In the genomic region with DNA sequence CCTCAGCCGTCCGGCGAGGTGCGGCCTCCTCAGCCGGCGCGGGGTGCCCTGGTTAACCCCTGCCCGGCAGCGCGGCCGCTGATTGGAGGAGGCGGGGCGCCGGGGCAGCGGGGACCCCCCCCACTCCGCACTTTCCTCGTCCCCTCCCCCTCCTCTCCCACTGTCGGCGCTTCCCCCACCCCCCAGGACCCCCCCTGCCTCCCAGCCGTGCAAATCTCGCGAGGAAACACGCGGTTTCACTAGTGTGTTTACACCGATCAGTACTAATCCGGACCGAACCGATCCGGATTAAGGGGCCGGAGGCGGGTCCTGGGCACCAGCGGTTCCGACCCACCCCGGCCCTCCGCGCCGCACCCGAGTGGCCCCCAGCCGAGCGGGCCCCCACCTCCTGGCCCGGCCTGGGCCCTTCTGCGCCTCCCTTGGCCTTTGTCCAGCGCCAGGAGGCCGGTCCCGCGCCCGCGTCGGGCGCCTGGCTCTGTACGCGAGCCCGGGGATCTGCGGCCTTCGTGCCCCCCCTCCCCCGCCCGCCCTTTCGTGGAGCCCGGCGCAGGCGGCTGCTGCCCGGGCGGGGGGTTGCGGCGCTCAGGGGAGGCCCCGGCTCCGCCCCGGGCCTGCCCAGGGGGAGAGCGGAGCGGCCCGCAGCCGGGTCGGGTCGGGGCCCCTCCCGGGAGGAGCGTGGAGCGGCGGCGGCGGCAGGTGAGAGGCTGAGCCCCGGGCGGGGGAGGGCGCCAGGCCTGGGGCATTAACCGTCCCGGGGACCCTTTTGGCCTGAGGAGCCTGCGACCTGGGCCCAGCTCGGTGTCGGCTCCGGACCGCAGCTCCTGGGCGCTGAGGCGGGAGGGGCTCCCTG, we compare ENCODE assay signal across 8 cellular contexts. TPM values are rescaled to one million over a fixed set of nuclear protein-coding genes. Genes with fewer than 3 reads are reported as not detected.
DNase-seq lines count a peak whose midpoint lies in the region; ATAC-seq and TF ChIP-seq lines count a peak whose summit lies in the region.
"Not testable (repeated sequence)": the region's sequence is repeated elsewhere in the genome, so short reads cannot be mapped to it uniquely, and the experiment has no call there.

No MANE protein-coding gene starts in this region.

- H3K27me3 ChIP-seq in adipocyte (replicated peaks; ENCODE audit: control insufficient read depth, insufficient read depth, low read length); heart left ventricle; tibial artery: not testable (repeated sequence)

- TF ChIP-seq POLR2A in heart left ventricle (IDR thresholded peaks at IDR 0.05), result not testable (repeated sequence)

- DNase-seq in GM12865 (ENCODE audit: low read depth) (peak; percentile 91), NCI-H1417 (lab: John Stamatoyannopoulos, UW) (peak; percentile 73 to 93 (median 93)), SW480 (ENCODE audit: low spot score) (peak; percentile 84), adipocyte (ENCODE audit: low read depth) (peak; percentile 94), heart left ventricle (peak; percentile 89 to 94 (median 93)), pons (ENCODE audit: low spot score) (peak; percentile 78), tibial artery (peak; percentile 75 to 91)

- H3K36me3 ChIP-seq in adipocyte (ENCODE audit: control insufficient read depth, insufficient read depth, low read length, severe bottlenecking); tibial artery: not testable (repeated sequence)
- peaks cover 0 to 27% (median 14%) of the 10 kb centered on the region in 9 donors for H3K36me3 ChIP-seq in heart left ventricle

- H3K9me3 ChIP-seq in adipocyte (ENCODE audit: control insufficient read depth, low read length); heart left ventricle; tibial artery: not testable (repeated sequence)

- peak overlapping the region; percentile 95 to 99 (median 98) for H3K27ac ChIP-seq in heart left ventricle
- H3K27ac ChIP-seq in tibial artery, result peak overlapping the region; percentile 92 to 100

- intact Hi-C loops in heart left ventricle (cut with DNase I), result loop anchor here in 2 of 10 donors (5.0 to 10.0 kb wide), 2 partner anchors 54 to 57 kb away; a partner anchor contains a TSS
- intact Hi-C loops in tibial artery (cut with DNase I; ENCODE audit: low total_unique reads), result not testable (repeated sequence)

- 0 to 1% (median 1%) methylated on average over 28 to 92 of the region's 92 CpGs for WGBS in heart left ventricle, 4 donors

- H3K4me3 ChIP-seq in GM12865 (ENCODE audit: low read depth, low read length), result peak overlapping the region; percentile 91
- peak overlapping the region; percentile 87 for H3K4me3 ChIP-seq in adipocyte (ENCODE audit: low read length)
- H3K4me3 ChIP-seq in heart left ventricle, result peak overlapping the region; percentile 67 to 98 (median 92)
- H3K4me3 ChIP-seq in tibial artery, result peak overlapping the region; percentile 76 to 98

- not testable (repeated sequence) for TF ChIP-seq CTCF in GM12865 (IDR thresholded peaks at IDR 0.05; ENCODE audit: insufficient read depth, low read depth, low read length, missing control alignments); heart left ventricle (IDR thresholded peaks at IDR 0.05); tibial artery (IDR thresholded peaks at IDR 0.05)

- not testable (repeated sequence) for H3K4me1 ChIP-seq in adipocyte (ENCODE audit: control insufficient read depth, insufficient read depth, low read length)
- H3K4me1 ChIP-seq in heart left ventricle (peaks cover 0 to 35% (median 24%) of the 10 kb centered on the region in 12 donors), tibial artery (peaks cover 0 to 42% (median 17%) of the 10 kb centered on the region in 4 donors)

- ATAC-seq in HG02798 (IDR thresholded peaks at IDR 0.05; ENCODE audit: poor library complexity, unreplicated experiment), result peak; percentile 80
- peak; percentile 89 to 96 (median 93) for ATAC-seq in heart left ventricle

- peak overlapping the region; percentile 95 for H3K9ac ChIP-seq in adipocyte (ENCODE audit: low read length)

RNA-seq across cellular contexts. Expression of a gene that starts 54.8 kb away (rescaled TPM):
- 10 to 100 TPM; 15.0 to 24.6 (median 21.4) TPM for total RNA-seq in heart left ventricle
- polyA plus RNA-seq in heart left ventricle, result 10 to 100 TPM in 1 of 2 donors, 1 to 10 TPM in 1; 9.1 to 20.0 TPM

Comparison
In these comparisons a context has a peak if more than half of its experiments do, and no peak if none do; other contexts are left out.
1. Peak in every context shown above with its lines: DNase-seq, ATAC-seq, H3K4me3 ChIP-seq and H3K27ac ChIP-seq.